10 cellular contexts compared by ENCODE assay signal in the genomic region with DNA sequence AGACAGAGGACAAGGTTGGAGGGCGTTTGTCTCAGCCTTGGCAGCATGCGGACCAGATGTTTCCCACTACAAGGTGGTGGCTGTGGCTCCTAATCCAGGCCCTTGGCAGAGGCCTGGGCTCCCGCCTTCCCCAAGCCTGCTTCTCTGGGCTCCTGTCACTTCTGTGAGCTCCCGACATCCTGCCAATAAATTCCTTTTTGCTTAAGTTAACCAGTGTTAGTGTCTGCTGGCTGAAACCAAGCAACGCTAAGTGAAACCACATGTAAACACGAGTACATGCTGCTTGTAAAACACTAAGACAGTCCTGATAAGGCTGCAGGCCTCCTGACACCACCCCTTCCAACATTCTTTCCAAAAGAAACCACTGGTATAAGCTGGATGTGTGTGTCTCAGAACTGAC.
A peak's percentile ranks its signal among the peaks of the same experiment; 100 is the strongest.
DNase-seq lines count a peak whose midpoint lies in the region; ATAC-seq and TF ChIP-seq lines count a peak whose summit lies in the region.
"Had no signal": no experiment of that assay in that cellular context is flagged by ENCODE, and none has a peak within 500 bp of the region (broad histone marks: within the 10 kb centered on the region; RNA-seq: fewer than 3 reads in every experiment).

No MANE protein-coding gene starts in this region.

- H3K27me3 Mint-ChIP-seq in activated naive CD4-positive, alpha-beta T cell treated with anti-CD3 and anti-CD28 coated beads for 36 hours (ENCODE audit: low read depth) = no peaks in the 10 kb centered on the region
- H3K27me3 Mint-ChIP-seq: activated CD4-positive, alpha-beta memory T cell treated with anti-CD3 and anti-CD28 coated beads, Interleukin-2, amount 10 ng/mL, durations not matched to agents 7 days and 5 days had no signal

- no peaks in the 10 kb centered on the region for H3K27me3 ChIP-seq in vagina

- H3K4me1 ChIP-seq in mucosa of descending colon (ENCODE audit: low read depth) (peaks cover 9% of the 10 kb centered on the region), vagina (peaks cover 87% of the 10 kb centered on the region)

- no peaks in the 10 kb centered on the region for H3K9me3 Mint-ChIP-seq in activated naive CD4-positive, alpha-beta T cell treated with anti-CD3 and anti-CD28 coated beads for 36 hours
- H3K9me3 Mint-ChIP-seq: activated CD4-positive, alpha-beta memory T cell treated with anti-CD3 and anti-CD28 coated beads, Interleukin-2, amount 10 ng/mL, durations not matched to agents 7 days and 5 days had no signal

- H3K4me1 Mint-ChIP-seq in activated naive CD4-positive, alpha-beta T cell treated with anti-CD3 and anti-CD28 coated beads for 36 hours (ENCODE audit: low read depth) = no peaks in the 10 kb centered on the region
- H3K4me1 Mint-ChIP-seq: activated CD4-positive, alpha-beta memory T cell treated with anti-CD3 and anti-CD28 coated beads, Interleukin-2, amount 10 ng/mL, durations not matched to agents 7 days and 5 days had no signal

- H3K9me3 ChIP-seq in mucosa of descending colon = no peaks in the 10 kb centered on the region
- no peaks in the 10 kb centered on the region for H3K9me3 ChIP-seq in vagina

- peak overlapping the region; percentile 81 for H3K27ac ChIP-seq in vagina

- DNase-seq in Right ventricle myocardium inferior (ENCODE audit: missing footprints) (peak; percentile 87), cardiac septum (ENCODE audit: low spot score) (no peak), epidermal melanocyte (ENCODE audit: insufficient read length, low spot score) (peak; percentile 60), mucosa of descending colon (peak; percentile 60 to 66 (median 63)), vagina (ENCODE audit: extremely low spot score in 2 of 2) (no peak), GM20000 (ENCODE audit: low spot score) (no peak)
- no peak for DNase-seq in activated naive CD4-positive, alpha-beta T cell treated with anti-CD3 and anti-CD28 coated beads for 36 hours
- DNase-seq: activated CD4-positive, alpha-beta memory T cell treated with anti-CD3 and anti-CD28 coated beads, Interleukin-2, amount 10 ng/mL, durations not matched to agents 7 days and 5 days; NCI-H2081 treated with DMSO at 0.1 percent for 48 hours had no signal

- ATAC-seq in Right ventricle myocardium inferior (peak; percentile 93), mucosa of descending colon (peak; percentile 92), GM18520 (IDR thresholded peaks at IDR 0.05; ENCODE audit: unreplicated experiment) (no peak)

- TF ChIP-seq POLR2A in vagina (IDR thresholded peaks at IDR 0.05) = no peak

- TF ChIP-seq CTCF in mucosa of descending colon (IDR thresholded peaks at IDR 0.05) (no peak), vagina (IDR thresholded peaks at IDR 0.05) (no peak), GM20000 (IDR thresholded peaks at IDR 0.05; ENCODE audit: extremely low read depth, missing control alignments) (no peak)

- H3K36me3 ChIP-seq in mucosa of descending colon (ENCODE audit: low read depth) (no peaks in the 10 kb centered on the region), vagina (no peaks in the 10 kb centered on the region)

- H3K4me3 ChIP-seq in mucosa of descending colon (no peak overlapping the region), vagina (no peak overlapping the region)

- H3K27ac Mint-ChIP-seq in activated naive CD4-positive, alpha-beta T cell treated with anti-CD3 and anti-CD28 coated beads for 36 hours = no peak overlapping the region
- H3K27ac Mint-ChIP-seq: activated CD4-positive, alpha-beta memory T cell treated with anti-CD3 and anti-CD28 coated beads, Interleukin-2, amount 10 ng/mL, durations not matched to agents 7 days and 5 days had no signal

- intact Hi-C loops in Right ventricle myocardium inferior (cut with DNase I) (loop anchor here (10.0 kb wide), 1 partner anchor 260 kb away; a partner anchor contains a TSS), cardiac septum (cut with DNase I) (loop anchor here (5.0 kb wide), 1 partner anchor 167 kb away; no protein-coding TSS in a partner anchor), mucosa of descending colon (cut with DNase I, micrococcal nuclease) (no loop called here), vagina (cut with DNase I) (loop anchor here (2.0 kb wide), 1 partner anchor 20 kb away; no protein-coding TSS in a partner anchor)
- intact Hi-C loops in activated naive CD4-positive, alpha-beta T cell treated with anti-CD3 and anti-CD28 coated beads for 36 hours (cut with micrococcal nuclease) = no loop called here

- CTCF ChIA-PET in activated naive CD4-positive, alpha-beta T cell treated with anti-CD3 and anti-CD28 coated beads for 36 hours (lab: Charles Lee) = interaction anchor here (0.6 kb wide), 1 partner anchor 272 kb away, joined by 3 read pairs; no protein-coding TSS in a partner anchor

- H3K36me3 Mint-ChIP-seq in activated naive CD4-positive, alpha-beta T cell treated with anti-CD3 and anti-CD28 coated beads for 36 hours (ENCODE audit: low read depth) = no peaks in the 10 kb centered on the region

- no peak overlapping the region for H3K4me3 Mint-ChIP-seq in activated naive CD4-positive, alpha-beta T cell treated with anti-CD3 and anti-CD28 coated beads for 36 hours
- H3K4me3 Mint-ChIP-seq: activated CD4-positive, alpha-beta memory T cell treated with anti-CD3 and anti-CD28 coated beads, Interleukin-2, amount 10 ng/mL, durations not matched to agents 7 days and 5 days had no signal

Comparison
In these comparisons a context has a peak if more than half of its experiments do, and no peak if none do; other contexts are left out.
1. DNase-seq: peak in Right ventricle myocardium inferior (single experiment), epidermal melanocyte (single experiment) and mucosa of descending colon (3 of 3); none in cardiac septum (single experiment), vagina (0 of 2), activated naive CD4-positive, alpha-beta T cell treated with anti-CD3 and anti-CD28 coated beads for 36 hours (single experiment) and GM20000 (single experiment).
2. intact Hi-C loops: an anchor here in Right ventricle myocardium inferior (10.0 kb wide), cardiac septum (5.0 kb wide) and vagina (2.0 kb wide); none called in mucosa of descending colon and activated naive CD4-positive, alpha-beta T cell treated with anti-CD3 and anti-CD28 coated beads for 36 hours.